Comparison of ENCODE assay signal across 8 cellular contexts in the genomic region with DNA sequence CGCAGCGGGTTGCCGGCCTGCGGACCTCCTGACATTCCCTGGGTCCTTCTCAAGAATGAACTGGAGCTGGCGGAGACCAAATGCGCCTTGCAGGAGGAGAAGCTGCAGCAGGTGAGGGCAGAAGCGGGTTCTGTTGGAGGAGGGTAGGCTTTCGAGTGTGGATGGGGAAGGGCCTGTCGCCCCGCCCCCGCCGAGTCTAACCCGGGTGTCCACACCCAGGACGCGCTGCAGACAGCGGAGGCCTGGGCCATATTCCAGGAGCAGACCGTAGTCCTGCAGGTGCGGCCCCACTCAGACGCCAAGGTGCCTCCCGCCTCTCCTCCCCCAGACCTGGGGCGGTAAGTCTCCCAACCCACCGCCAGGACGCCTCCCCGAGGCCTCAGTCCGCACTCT.
DNase-seq lines count a peak whose midpoint lies in the region; ATAC-seq, FAIRE-seq and TF ChIP-seq lines count a peak whose summit lies in the region.
"Not testable (repeated sequence)": the region's sequence is repeated elsewhere in the genome, so short reads cannot be mapped to it uniquely, and the experiment has no call there.

No MANE protein-coding gene starts in this region.

- H3K36me3 ChIP-seq in HAP-1 (replicated peaks); astrocyte (ENCODE audit: insufficient read depth, low read length); aorta (ENCODE audit: control insufficient read depth in 1 of 2, insufficient read depth in 2 of 2, low read length in 1 of 2): not testable (repeated sequence)
- H3K36me3 ChIP-seq in heart left ventricle, result peaks cover 0 to 11% (median 5%) of the 10 kb centered on the region in 9 donors

- H3K27me3 Mint-ChIP-seq in astrocyte (ENCODE audit: low read depth, unreplicated experiment), result peaks cover 19% of the 10 kb centered on the region
- H3K27me3 Mint-ChIP-seq in osteocyte (ENCODE audit: unreplicated experiment), result not testable (repeated sequence)

- not testable (repeated sequence) for H3K4me1 Mint-ChIP-seq in astrocyte (ENCODE audit: low read depth, unreplicated experiment)
- H3K4me1 Mint-ChIP-seq in osteocyte (ENCODE audit: unreplicated experiment), result peaks cover 10% of the 10 kb centered on the region

- not testable (repeated sequence) for H3K4me1 ChIP-seq in HAP-1; astrocyte (ENCODE audit: insufficient read depth, low read length); aorta (ENCODE audit: control insufficient read depth in 1 of 2, insufficient read depth in 2 of 2, low read length in 2 of 2)
- H3K4me1 ChIP-seq in heart left ventricle, result peaks cover 0 to 11% (median 5%) of the 10 kb centered on the region in 12 donors

- not testable (repeated sequence) for FAIRE-seq in astrocyte (lab: Jason Lieb, UNC)

- H3K36me3 Mint-ChIP-seq in astrocyte (ENCODE audit: low read depth, unreplicated experiment); osteocyte (ENCODE audit: unreplicated experiment): not testable (repeated sequence)

- not testable (repeated sequence) for H3K9me3 ChIP-seq in HAP-1; astrocyte (ENCODE audit: insufficient read depth, low read depth, low read length); heart left ventricle; aorta (ENCODE audit: control insufficient read depth, low read length)

- H3K27ac Mint-ChIP-seq in astrocyte (ENCODE audit: unreplicated experiment); osteocyte (ENCODE audit: unreplicated experiment): not testable (repeated sequence)

- TF ChIP-seq CTCF in VCaP (conservative IDR thresholded peaks at IDR 0.05); astrocyte (IDR thresholded peaks at IDR 0.05; ENCODE audit: insufficient read depth, low read depth, low read length); heart left ventricle (IDR thresholded peaks at IDR 0.05); osteocyte (IDR thresholded peaks at IDR 0.05): not testable (repeated sequence)

- H3K27me3 ChIP-seq in HAP-1 (ENCODE audit: low read depth); astrocyte (ENCODE audit: insufficient read depth, low read length); heart left ventricle; aorta (ENCODE audit: control insufficient read depth in 1 of 2, insufficient read depth in 2 of 2, low read length in 1 of 2): not testable (repeated sequence)

- in situ Hi-C loops in HAP-1 (cut with MboI; ENCODE audit: low sequenced_read_pairs), result not testable (repeated sequence)

- H4K20me1 ChIP-seq in astrocyte (ENCODE audit: insufficient read depth, low read length), result not testable (repeated sequence)

- peak overlapping the region; percentile 52 for H3K4me2 ChIP-seq in astrocyte (ENCODE audit: low read length)

- WGBS in heart left ventricle, 4 donors, result 0% methylated on average over 10 to 14 of the region's 25 CpGs; no CpG with 5 or more reads in 2 of the 4 donors
- 0% methylated on average over 9 to 14 of the region's 25 CpGs for WGBS in aorta, 2 donors

- H2AFZ ChIP-seq in astrocyte (ENCODE audit: low read depth, low read length), result not testable (repeated sequence)

- H3K79me2 ChIP-seq in astrocyte (ENCODE audit: insufficient read depth, low read length), result not testable (repeated sequence)

- H3K4me3 ChIP-seq in HAP-1 (peak overlapping the region; percentile 26), heart left ventricle (peak overlapping the region in 11 of 12 donors; percentile 47 to 85 (median 65))
- H3K4me3 ChIP-seq in astrocyte (ENCODE audit: insufficient read depth, low read depth, low read length); aorta (ENCODE audit: low read length in 2 of 2): not testable (repeated sequence)

- H3K4me3 Mint-ChIP-seq in astrocyte (ENCODE audit: unreplicated experiment), result peak overlapping the region; percentile 73
- peak overlapping the region; percentile 91 for H3K4me3 Mint-ChIP-seq in osteocyte (ENCODE audit: unreplicated experiment)

- TF ChIP-seq POLR2A in heart left ventricle (IDR thresholded peaks at IDR 0.05), result not testable (repeated sequence)

- not testable (repeated sequence) for H3K9me3 Mint-ChIP-seq in astrocyte (ENCODE audit: unreplicated experiment); osteocyte (ENCODE audit: unreplicated experiment)

- H3K27ac ChIP-seq in VCaP, result peak overlapping the region; percentile 57
- not testable (repeated sequence) for H3K27ac ChIP-seq in astrocyte (ENCODE audit: low read depth, low read length); heart left ventricle; aorta (ENCODE audit: low read depth in 1 of 2, low read length in 2 of 2)

- DNase-seq in HAP-1 (ENCODE audit: low spot score in 2 of 2); astrocyte (ENCODE audit: low read depth); osteocyte (ENCODE audit: extremely low spot score, unreplicated experiment): not testable (repeated sequence)
- DNase-seq in heart left ventricle, result peak in 3 of 5 donors; percentile 64 to 80 (median 78)
- peak in 1 of 2 donors; percentile 82 for DNase-seq in aorta

- intact Hi-C loops in heart left ventricle (cut with DNase I), result loop anchor here in 2 of 10 donors (10.0 kb wide), 2 partner anchors 199 to 279 kb away; a partner anchor contains a TSS
- intact Hi-C loops in aorta (cut with DNase I), result not testable (repeated sequence)

- peak; percentile 11 for ATAC-seq in GM18873 (IDR thresholded peaks at IDR 0.05; ENCODE audit: low FRiP score, unreplicated experiment)
- peak; percentile 21 for ATAC-seq in HG03280 (IDR thresholded peaks at IDR 0.05; ENCODE audit: unreplicated experiment)
- ATAC-seq in heart left ventricle, result peak; percentile 30 to 61 (median 45)
- ATAC-seq in aorta (ENCODE audit: low FRiP score), result peak; percentile 55

- H3K9ac ChIP-seq in astrocyte (ENCODE audit: low read length), result not testable (repeated sequence)
